Comparison of ENCODE assay signal across 1 cellular context in genomic region chr12:131092911-131093901, GRCh38.
TF ChIP-seq lines count a peak whose summit lies in the region.

No MANE protein-coding gene starts in this region.

TF ChIP-seq in GM23338, 12 proteins besides CTCF, POLR2A, EP300 and RAD21 (continued from another document):
- TF ChIP-seq REST (IDR thresholded peaks at IDR 0.05; ENCODE audit: unreplicated experiment) (no peak), ETS1 (IDR thresholded peaks at IDR 0.05) (no peak), EZH2phosphoT487 (IDR thresholded peaks at IDR 0.05; ENCODE audit: unreplicated experiment) (no peak), POLR2AphosphoS5 (IDR thresholded peaks at IDR 0.05; ENCODE audit: low read depth) (no peak), EZH2 (IDR thresholded peaks at IDR 0.05; ENCODE audit: low read depth, unreplicated experiment) (no peak), ZNF114 (CRISPR knock-in tag; IDR thresholded peaks at IDR 0.05) (no peak), ZNF331 (CRISPR knock-in tag; IDR thresholded peaks at IDR 0.05; ENCODE audit: low read depth) (no peak)
